15 cellular contexts compared by ENCODE assay signal in the genomic region with DNA sequence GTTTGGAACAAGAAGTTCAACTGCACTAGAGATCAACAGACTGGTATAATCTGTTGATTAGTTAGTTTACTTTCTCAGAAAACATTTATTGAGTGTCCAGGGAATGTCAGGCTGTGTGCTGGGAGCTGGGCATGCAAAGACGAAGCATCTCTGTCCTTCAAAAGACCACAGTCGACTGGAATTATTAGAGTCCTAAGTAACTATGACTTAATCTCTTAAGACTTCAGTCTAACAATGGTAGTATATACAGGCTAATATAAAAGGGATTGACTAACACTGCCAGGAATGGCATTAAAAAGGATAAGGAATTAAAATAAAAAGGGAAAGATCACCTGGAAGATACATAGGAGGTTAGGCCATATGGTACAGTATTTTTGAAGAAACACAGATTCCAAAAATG.
"Had no signal": no experiment of that assay in that cellular context is flagged by ENCODE, and none has a peak within 500 bp of the region (broad histone marks: within the 10 kb centered on the region; RNA-seq: fewer than 3 reads in every experiment).

No MANE protein-coding gene starts in this region.

- H3K9me3 ChIP-seq: tibial artery had no signal

- H3K27me3 Mint-ChIP-seq: activated CD8-positive, alpha-beta memory T cell treated with anti-CD3 and anti-CD28 coated beads, Interleukin-2, amount 10 ng/mL, durations not matched to agents 7 days and 5 days; activated naive CD8-positive, alpha-beta T cell; central memory CD8-positive, alpha-beta T cell had no signal

- H3K4me1 ChIP-seq: tibial artery had no signal

- H3K36me3 Mint-ChIP-seq: activated CD8-positive, alpha-beta memory T cell treated with anti-CD3 and anti-CD28 coated beads, Interleukin-2, amount 10 ng/mL, durations not matched to agents 7 days and 5 days; activated naive CD8-positive, alpha-beta T cell; immature natural killer cell had no signal

- DNase-seq: activated CD4-positive, alpha-beta T cell treated with anti-CD3 and anti-CD28 coated beads, Interleukin-2, amount 50 U/mL, for 48 hours; activated CD8-positive, alpha-beta memory T cell treated with anti-CD3 and anti-CD28 coated beads, Interleukin-2, amount 10 ng/mL, durations not matched to agents 7 days and 5 days; amniotic stem cell; immature natural killer cell; nephron progenitor cell; nucleus accumbens; retina; stimulated activated CD4-positive, alpha-beta T cell treated with anti-CD3 and anti-CD28 coated beads, Interleukin-2, amount 100 ng/mL, for 24 hours; stimulated activated naive CD8-positive, alpha-beta T cell treated with anti-CD3 and anti-CD28 coated beads, Interleukin-15, Interleukin-2, amounts not matched to agents 100 U/mL and 50 U/mL, for 24 hours; substantia nigra; SW 1271; tibial artery had no signal

- H3K9me3 Mint-ChIP-seq: central memory CD8-positive, alpha-beta T cell; nephron progenitor cell had no signal

- H3K27ac Mint-ChIP-seq: activated CD8-positive, alpha-beta memory T cell treated with anti-CD3 and anti-CD28 coated beads, Interleukin-2, amount 10 ng/mL, durations not matched to agents 7 days and 5 days; activated naive CD8-positive, alpha-beta T cell; immature natural killer cell; nephron progenitor cell had no signal

- H3K27ac ChIP-seq: coronary artery, tibial artery had no signal

- ATAC-seq: activated CD8-positive, alpha-beta memory T cell treated with anti-CD3 and anti-CD28 coated beads, Interleukin-2, amount 10 ng/mL, durations not matched to agents 7 days and 5 days; stimulated activated naive CD8-positive, alpha-beta T cell treated with anti-CD3 and anti-CD28 coated beads, Interleukin-15, Interleukin-2, amounts not matched to agents 100 U/mL and 50 U/mL, for 24 hours had no signal

- H3K4me3 Mint-ChIP-seq: activated CD8-positive, alpha-beta memory T cell treated with anti-CD3 and anti-CD28 coated beads, Interleukin-2, amount 10 ng/mL, durations not matched to agents 7 days and 5 days; activated naive CD8-positive, alpha-beta T cell; central memory CD8-positive, alpha-beta T cell; immature natural killer cell; nephron progenitor cell had no signal

- H3K27me3 ChIP-seq: tibial artery had no signal

- H3K4me1 Mint-ChIP-seq: activated CD8-positive, alpha-beta memory T cell treated with anti-CD3 and anti-CD28 coated beads, Interleukin-2, amount 10 ng/mL, durations not matched to agents 7 days and 5 days; central memory CD8-positive, alpha-beta T cell; immature natural killer cell had no signal

- H3K4me3 ChIP-seq: coronary artery, tibial artery had no signal
